In genomic region chr4:118798658-118799057, GRCh38 we compare ENCODE assay signal across 23 cellular contexts. TPM values are rescaled to one million over a fixed set of nuclear protein-coding genes. Genes with fewer than 3 reads are reported as not detected.
DNase-seq lines count a peak whose midpoint lies in the region; ATAC-seq and TF ChIP-seq lines count a peak whose summit lies in the region.
"Had no signal": no experiment of that assay in that cellular context is flagged by ENCODE, and none has a peak within 500 bp of the region (broad histone marks: within the 10 kb centered on the region; RNA-seq: fewer than 3 reads in every experiment).

No MANE protein-coding gene starts in this region.

- peak overlapping the region; percentile 1 to 12 for H3K27ac Mint-ChIP-seq in effector memory CD8-positive, alpha-beta T cell
- no peak overlapping the region for H3K27ac Mint-ChIP-seq in neural progenitor cell
- H3K27ac Mint-ChIP-seq: brain had no signal

- H3K9me3 Mint-ChIP-seq in effector memory CD8-positive, alpha-beta T cell = no peaks in the 10 kb centered on the region
- no peaks in the 10 kb centered on the region for H3K9me3 Mint-ChIP-seq in neural progenitor cell
- H3K9me3 Mint-ChIP-seq: brain; CD4-positive, alpha-beta memory T cell had no signal

- no peaks in the 10 kb centered on the region for H3K4me1 Mint-ChIP-seq in effector memory CD8-positive, alpha-beta T cell (ENCODE audit: low read depth in 2 of 2)
- no peaks in the 10 kb centered on the region for H3K4me1 Mint-ChIP-seq in neural progenitor cell

- POLR2A ChIA-PET in PC-3 (lab: Charles Lee; ENCODE audit: unreplicated experiment) = no interaction called here

- H3K4me3 Mint-ChIP-seq in effector memory CD8-positive, alpha-beta T cell = no peak overlapping the region
- no peak overlapping the region for H3K4me3 Mint-ChIP-seq in neural progenitor cell
- H3K4me3 Mint-ChIP-seq: brain had no signal

- H3K4me2 ChIP-seq in PC-3 (ENCODE audit: low read length) (no peak overlapping the region), neural progenitor cell (no peak overlapping the region)
- H3K4me2 ChIP-seq: KMS-11 had no signal

- no peak for ATAC-seq in PC-3
- ATAC-seq in effector memory CD8-positive, alpha-beta T cell (replicated peaks) = no peak
- no peak for ATAC-seq in activated CD4-positive, CD25-positive, alpha-beta regulatory T cell treated with anti-CD3 and anti-CD28 coated beads, Interleukin-2, amount 50 U/mL, for 24 hours
- no peak for ATAC-seq in GM21529 (IDR thresholded peaks at IDR 0.05; ENCODE audit: unreplicated experiment)
- ATAC-seq: Panc1 had no signal

- no peak overlapping the region for H3K9ac ChIP-seq in PC-3 (ENCODE audit: low read length)
- H3K9ac ChIP-seq in neural progenitor cell = no peak overlapping the region
- H3K9ac ChIP-seq: KMS-11 had no signal

- DNase-seq in GM12864 (ENCODE audit: low read depth) (no peak), PC-3 (no peak), neural progenitor cell (ENCODE audit: low spot score) (no peak), HT-29 (ENCODE audit: low spot score) (no peak), NCI-H226 (no peak)
- no peak for DNase-seq in effector memory CD8-positive, alpha-beta T cell
- DNase-seq: activated CD4-positive, alpha-beta T cell treated with anti-CD3 and anti-CD28 coated beads, Interleukin-2, amount 50 U/mL, for 48 hours; activated naive CD4-positive, alpha-beta T cell treated with anti-CD3 and anti-CD28 coated beads, Interleukin-2, amount 50 U/mL, for 16 hours; activated T-cell treated with anti-CD3 and anti-CD28 coated beads, Interleukin-2, amount 50 U/mL, for 1 hour; CD4-positive, alpha-beta memory T cell; effector CD4-positive, alpha-beta T cell; NCI-H1092; NCI-H2107; NCI-H748 treated with DMSO at 0.1 percent for 48 hours; retina; stimulated activated naive CD4-positive, alpha-beta T cell treated with Interleukin-2 at 50 U/mL for 16 hours; trophoblast cell had no signal

- H4K20me1 ChIP-seq in PC-3 (ENCODE audit: low read length) = no peaks in the 10 kb centered on the region
- H4K20me1 ChIP-seq in neural progenitor cell (ENCODE audit: low read depth) = no peaks in the 10 kb centered on the region

- H3K9me3 ChIP-seq in PC-3 (ENCODE audit: low read length) (no peaks in the 10 kb centered on the region), neural progenitor cell (ENCODE audit: low read depth) (no peaks in the 10 kb centered on the region)
- H3K9me3 ChIP-seq: neutrophil had no signal

- no peaks in the 10 kb centered on the region for H3K4me1 ChIP-seq in PC-3 (ENCODE audit: insufficient read depth, low read length)
- H3K4me1 ChIP-seq in neural progenitor cell = no peaks in the 10 kb centered on the region

- H3K27me3 ChIP-seq in PC-3 (ENCODE audit: low read length) (no peaks in the 10 kb centered on the region), neural progenitor cell (no peaks in the 10 kb centered on the region)
- H3K27me3 ChIP-seq: neutrophil had no signal

- H3K27me3 Mint-ChIP-seq in effector memory CD8-positive, alpha-beta T cell = no peaks in the 10 kb centered on the region
- H3K27me3 Mint-ChIP-seq in neural progenitor cell (ENCODE audit: insufficient read depth, low read depth) = no peaks in the 10 kb centered on the region
- H3K27me3 Mint-ChIP-seq: brain; CD4-positive, alpha-beta memory T cell had no signal

- H3K9me2 ChIP-seq in PC-3 (replicated peaks; ENCODE audit: low read length) = no peaks in the 10 kb centered on the region

- BruUV-seq in PC-3 (replicated peaks; lab: Mats Ljungman, UMichigan) = no TSS peak

- H3K79me2 ChIP-seq in PC-3 (ENCODE audit: low read length) = no peaks in the 10 kb centered on the region
- H3K79me2 ChIP-seq in neural progenitor cell (ENCODE audit: low read depth) = no peaks in the 10 kb centered on the region

- H3K36me3 ChIP-seq in PC-3 (ENCODE audit: low read depth, low read length) = peaks cover 15% of the 10 kb centered on the region
- no peaks in the 10 kb centered on the region for H3K36me3 ChIP-seq in neural progenitor cell

- intact Hi-C loops in PC-3 (cut with micrococcal nuclease) = no loop called here

- CTCF ChIA-PET in PC-3 (lab: Charles Lee) = no interaction called here

- H3K36me3 Mint-ChIP-seq in effector memory CD8-positive, alpha-beta T cell (ENCODE audit: insufficient read depth) = peaks cover 36% of the 10 kb centered on the region
- H3K36me3 Mint-ChIP-seq in neural progenitor cell = peaks cover 14% of the 10 kb centered on the region

- TF ChIP-seq CTCF in GM12864 (IDR thresholded peaks at IDR 0.05; ENCODE audit: low read depth, low read length, missing control alignments) (peak; percentile 14), PC-3 (conservative IDR thresholded peaks at IDR 0.05; ENCODE audit: low read depth, low read length) (0 out of 2 replicates have a peak, but pooled peaks have one; percentile 14), neural progenitor cell (IDR thresholded peaks at IDR 0.05) (peak; percentile 30)

- H3K4me3 ChIP-seq in GM12864 (ENCODE audit: low read depth, low read length) = no peak overlapping the region
- H3K4me3 ChIP-seq in PC-3 (ENCODE audit: low read length) = no peak overlapping the region
- H3K4me3 ChIP-seq in neural progenitor cell = no peak overlapping the region

- no peak overlapping the region for H3K27ac ChIP-seq in PC-3 (ENCODE audit: low read length)
- no peak overlapping the region for H3K27ac ChIP-seq in neural progenitor cell
- H3K27ac ChIP-seq: KMS-11, neutrophil had no signal

- no peaks in the 10 kb centered on the region for H3F3A ChIP-seq in PC-3 (ENCODE audit: low read length, unreplicated experiment)
- H3F3A ChIP-seq in neural progenitor cell (ENCODE audit: low read depth) = no peaks in the 10 kb centered on the region

- H2AFZ ChIP-seq in PC-3 (ENCODE audit: low read length) (no peak overlapping the region), neural progenitor cell (replicated peaks) (no peak overlapping the region)

RNA-seq across cellular contexts. Expression of gene SEC24D, which starts 37.3 kb away (rescaled TPM):
- total RNA-seq in PC-3 (2014; rRNA removed) (14.4 and 18.4 TPM in 2 replicates), neural progenitor cell (ENCODE audit: low replicate concordance) (8.2 and 10.1 TPM in 2 replicates)
- total RNA-seq in HT-29 (2014; rRNA removed; shearing (Covaris generic)) = 18.0 and 18.8 TPM in 2 replicates
